In genomic region chr1:153617677-153618076, GRCh38 we compare ENCODE assay signal across 1 cellular context.
TF ChIP-seq lines count a peak whose summit lies in the region.

No MANE protein-coding gene starts in this region.

TF ChIP-seq in GM23338, 12 proteins besides CTCF, POLR2A, EP300 and RAD21 (continued from another document):
- TF ChIP-seq ZNF462 (CRISPR knock-in tag; IDR thresholded peaks at IDR 0.05), result no peak
- no peak for TF ChIP-seq CREB1 (CRISPR knock-in tag; IDR thresholded peaks at IDR 0.05; ENCODE audit: low read depth)
- no peak for TF ChIP-seq ETS1 (IDR thresholded peaks at IDR 0.05)
- TF ChIP-seq JUNB (IDR thresholded peaks at IDR 0.05; ENCODE audit: unreplicated experiment), result no peak
- TF ChIP-seq EZH2phosphoT487 (IDR thresholded peaks at IDR 0.05; ENCODE audit: unreplicated experiment), result no peak
- no peak for TF ChIP-seq POLR2AphosphoS5 (IDR thresholded peaks at IDR 0.05; ENCODE audit: low read depth)
- no peak for TF ChIP-seq STAT1 (IDR thresholded peaks at IDR 0.05; ENCODE audit: unreplicated experiment)
- no peak for TF ChIP-seq EZH2 (IDR thresholded peaks at IDR 0.05; ENCODE audit: low read depth, unreplicated experiment)
- no peak for TF ChIP-seq ZNF331 (CRISPR knock-in tag; IDR thresholded peaks at IDR 0.05; ENCODE audit: low read depth)
- TF ChIP-seq REST (IDR thresholded peaks at IDR 0.05; ENCODE audit: unreplicated experiment), result no peak
- TF ChIP-seq NANOG (IDR thresholded peaks at IDR 0.05; ENCODE audit: borderline replicate concordance), result no peak
